Comparison of ENCODE assay signal across 7 cellular contexts in genomic region chr17:45447653-45448049, GRCh38. TPM values are rescaled to one million over a fixed set of nuclear protein-coding genes. Genes with fewer than 3 reads are reported as not detected.
DNase-seq lines count a peak whose midpoint lies in the region; ATAC-seq and TF ChIP-seq lines count a peak whose summit lies in the region.
"Not testable (repeated sequence)": the region's sequence is repeated elsewhere in the genome, so short reads cannot be mapped to it uniquely, and the experiment has no call there.

No MANE protein-coding gene starts in this region.

- ATAC-seq in T-helper 17 cell, result not testable (repeated sequence)
- peak in 4 of 8 donors; percentile 18 to 29 (median 26) for ATAC-seq in heart right ventricle
- ATAC-seq in lower lobe of right lung, result peak; percentile 40 to 55

- TF ChIP-seq CTCF in HFFc6 (IDR thresholded peaks at IDR 0.05); mammary epithelial cell (conservative IDR thresholded peaks at IDR 0.05 in 1 of 2, IDR thresholded peaks at IDR 0.05 in 1 of 2; ENCODE audit: extremely low read depth in 1 of 2, insufficient read depth in 1 of 2, low read depth in 1 of 2, low read length in 2 of 2); heart right ventricle (IDR thresholded peaks at IDR 0.05); lower lobe of right lung (IDR thresholded peaks at IDR 0.05): not testable (repeated sequence)

- CTCF ChIA-PET in mammary epithelial cell (lab: Charles Lee; ENCODE audit: low non-redundant PET), result not testable (repeated sequence)

- H3K27me3 ChIP-seq in mammary epithelial cell (ENCODE audit: insufficient read depth, low read length); heart right ventricle; lower lobe of right lung (ENCODE audit: low read depth): not testable (repeated sequence)

- intact Hi-C loops in mammary epithelial cell (cut with micrococcal nuclease); heart right ventricle (cut with DNase I); lower lobe of right lung (cut with DNase I): not testable (repeated sequence)

- not testable (repeated sequence) for H3K9ac ChIP-seq in mammary epithelial cell (ENCODE audit: insufficient read depth, low read length)

- not testable (repeated sequence) for H3K27me3 Mint-ChIP-seq in HFFc6 (ENCODE audit: insufficient read depth); T-helper 17 cell

- H2AFZ ChIP-seq in mammary epithelial cell (ENCODE audit: low read depth, low read length), result not testable (repeated sequence)

- peak overlapping the region; percentile 60 for H3K27ac ChIP-seq in mammary epithelial cell (ENCODE audit: insufficient read depth, low read depth, low read length)
- H3K27ac ChIP-seq in epithelial cell of prostate, result peak overlapping the region; percentile 96
- peak overlapping the region in 9 of 10 donors; percentile 38 to 81 (median 66) for H3K27ac ChIP-seq in heart right ventricle
- peak overlapping the region; percentile 78 for H3K27ac ChIP-seq in lower lobe of right lung
- H3K27ac ChIP-seq in skin epidermis, result peak overlapping the region in 15 of 21 experiments; percentile 15 to 80 (median 61)

- not testable (repeated sequence) for H3K79me2 ChIP-seq in mammary epithelial cell (ENCODE audit: insufficient read depth, low read length)

- whole genome bisulfite sequencing in mammary epithelial cell (ENCODE audit: low coverage, missing lambda C conversion rate), result 48% methylated on average over 10 of the region's 14 CpGs
- WGBS in heart right ventricle, 2 donors, result 68 to 75% methylated on average over 13 to 14 of the region's 14 CpGs

- H3K9me3 Mint-ChIP-seq in HFFc6, result not testable (repeated sequence)

- dilution Hi-C loops in mammary epithelial cell (cut with HindIII; ENCODE audit: low sequenced_read_pairs), result not testable (repeated sequence)

- peaks cover 18% of the 10 kb centered on the region for H3K4me1 Mint-ChIP-seq in HFFc6 (ENCODE audit: low read depth)
- peaks cover 12% of the 10 kb centered on the region for H3K4me1 Mint-ChIP-seq in T-helper 17 cell

- H3K27ac Mint-ChIP-seq in HFFc6, result peak overlapping the region; percentile 63; the same call in 1 of the 2 replicates
- H3K27ac Mint-ChIP-seq in T-helper 17 cell, result peak overlapping the region; percentile 45

- peaks cover 32% of the 10 kb centered on the region for H3K4me1 ChIP-seq in mammary epithelial cell (ENCODE audit: insufficient read depth, low read length)
- H3K4me1 ChIP-seq in heart right ventricle, result peaks cover 0 to 31% (median 16%) of the 10 kb centered on the region in 9 donors
- H3K4me1 ChIP-seq in lower lobe of right lung, result peaks cover 29% of the 10 kb centered on the region

- H4K20me1 ChIP-seq in mammary epithelial cell (ENCODE audit: insufficient read depth, low read length), result not testable (repeated sequence)

- not testable (repeated sequence) for H3K9me3 ChIP-seq in T-helper 17 cell (ENCODE audit: control insufficient read depth, low read length, poor library complexity, severe bottlenecking); mammary epithelial cell (replicated peaks; ENCODE audit: insufficient read depth, low read length); heart right ventricle; lower lobe of right lung

- not testable (repeated sequence) for H3K4me3 ChIP-seq in mammary epithelial cell (replicated peaks in 1 of 3; ENCODE audit: insufficient read depth in 1 of 3, low read depth in 2 of 3, low read length in 3 of 3); heart right ventricle; lower lobe of right lung; skin epidermis

- H3K36me3 Mint-ChIP-seq in HFFc6 (ENCODE audit: low read depth); T-helper 17 cell (ENCODE audit: low read depth): not testable (repeated sequence)

- in situ Hi-C loops in mammary epithelial cell (cut with MboI; ENCODE audit: low sequenced_read_pairs in 2 of 2), result loop anchor here in 1 of 2 donors (25.0 kb wide), 1 partner anchor 415 kb away; no protein-coding TSS in a partner anchor

- H3K36me3 ChIP-seq in mammary epithelial cell (ENCODE audit: insufficient read depth, low read length), result not testable (repeated sequence)
- peaks cover 0 to 58% (median 3%) of the 10 kb centered on the region in 9 donors for H3K36me3 ChIP-seq in heart right ventricle
- peaks cover 22% of the 10 kb centered on the region for H3K36me3 ChIP-seq in lower lobe of right lung

- peak overlapping the region; percentile 42 for H3K4me2 ChIP-seq in mammary epithelial cell (ENCODE audit: insufficient read depth, low read depth, low read length)

- BruUV-seq in mammary epithelial cell (replicated peaks; lab: Mats Ljungman, UMichigan), result not testable (repeated sequence)

- H3K4me3 Mint-ChIP-seq in HFFc6, T-helper 17 cell: not testable (repeated sequence)

- not testable (repeated sequence) for DNase-seq in HFFc6; T-helper 17 cell; mammary epithelial cell; epithelial cell of prostate (ENCODE audit: low read depth, low spot score); heart right ventricle; lower lobe of right lung

RNA-seq across cellular contexts. Expression of gene ARHGAP27, which starts 15.0 kb away (rescaled TPM):
- total RNA-seq in HFFc6 (2021; fragmentation: NEBNext Ultra II Directional; extraction: Animal tissue kit (Norgen Biotek cat#: 25700)), result 1 to 10 TPM; 1.8 to 3.8 (median 2.7) TPM
- total RNA-seq in T-helper 17 cell, result 10 to 100 TPM; 42.0 to 55.4 TPM
- total RNA-seq in mammary epithelial cell, result 10 to 100 TPM; 24.8 to 31.3 TPM
- polyA plus RNA-seq in mammary epithelial cell, result 18.5 TPM
- 11.2 TPM for polyA minus RNA-seq in mammary epithelial cell
- 10 to 100 TPM; 15.2 to 46.9 (median 25.3) TPM for total RNA-seq in heart right ventricle
- 10 to 100 TPM; 17.9 to 65.8 TPM for polyA plus RNA-seq in heart right ventricle
- total RNA-seq in lower lobe of right lung, result 71.0 TPM

RNA-seq across cellular contexts. Expression of gene PLEKHM1, which starts 42.9 kb away (rescaled TPM):
- total RNA-seq in HFFc6 (2021; fragmentation: NEBNext Ultra II Directional; extraction: Animal tissue kit (Norgen Biotek cat#: 25700)), result 10 to 100 TPM; 32.0 to 43.1 (median 36.5) TPM
- total RNA-seq in T-helper 17 cell (10 to 100 TPM; 87.6 to 97.0 TPM), mammary epithelial cell (10 to 100 TPM; 54.3 to 94.1 TPM), heart right ventricle (10 to 100 TPM; 22.5 to 46.9 (median 25.8) TPM), lower lobe of right lung (69.6 TPM)
- polyA plus RNA-seq in mammary epithelial cell (25.2 TPM), heart right ventricle (10 to 100 TPM in 1 of 2 donors, 1 to 10 TPM in 1; 9.9 to 14.8 TPM)
- polyA minus RNA-seq in mammary epithelial cell, result 63.7 TPM
